Comparison of ENCODE assay signal across 28 cellular contexts in genomic region chr11:75262436-75262835, GRCh38. TPM values are rescaled to one million over a fixed set of nuclear protein-coding genes. Genes with fewer than 3 reads are reported as not detected.
DNase-seq lines count a peak whose midpoint lies in the region; ATAC-seq and FAIRE-seq lines count a peak whose summit lies in the region.
"Had no signal": no experiment of that assay in that cellular context is flagged by ENCODE, and none has a peak within 500 bp of the region (broad histone marks: within the 10 kb centered on the region; RNA-seq: fewer than 3 reads in every experiment).

No MANE protein-coding gene starts in this region.

- H4K20me1 ChIP-seq in BLaER1 treated with 17β-estradiol and CSF1 and Interleukin-3, amounts not matched to agents 10 nM and 100 nM, result peaks cover 0 to 61% (median 0%) of the 10 kb centered on the region in 11 experiments; a peak in 5 of 22 replicates

- peak overlapping the region in 4 of 7 donors; percentile 46 to 79 (median 68) for H3K27ac Mint-ChIP-seq in CD4-positive, alpha-beta memory T cell
- peak overlapping the region; percentile 87 to 90 for H3K27ac Mint-ChIP-seq in effector memory CD8-positive, alpha-beta T cell
- peak overlapping the region; percentile 64 to 78 for H3K27ac Mint-ChIP-seq in natural killer cell treated with Interleukin-12 subunit alpha and Interleukin-12 subunit beta and Interleukin-15 and Interleukin-18, amount 100 ng/mL, for 72 hours
- H3K27ac Mint-ChIP-seq: activated CD4-positive, alpha-beta T cell treated with anti-CD3 and anti-CD28 coated beads, Interleukin-2, amount 10 ng/mL, durations not matched to agents 24 days and 14 days; activated CD8-positive, alpha-beta memory T cell treated with anti-CD3 and anti-CD28 coated beads, Interleukin-2, amount 10 ng/mL, durations not matched to agents 7 days and 5 days; activated naive CD8-positive, alpha-beta T cell treated with anti-CD3 and anti-CD28 coated beads, Interleukin-2, amount 50 U/mL, for 24 hours; brain; GM23338; T-helper 2 cell treated with Interferon-gamma antibody and Interleukin-4, amounts not matched to agents 5 μg/mL and 100 μg/mL, for 36 hours had no signal

- CTCF ChIA-PET in CD4-positive, alpha-beta memory T cell (lab: Charles Lee; ENCODE audit: partially characterized antibody), result interaction anchor here (1.9 to 4.4 kb wide), 6 partner anchors 10 to 122 kb away, joined by 6 to 55 read pairs (median 14); no protein-coding TSS in a partner anchor

- peaks cover 6 to 26% (median 17%) of the 10 kb centered on the region in 11 experiments; a peak in 17 of 22 replicates for H3K36me3 ChIP-seq in BLaER1 treated with 17β-estradiol and CSF1 and Interleukin-3, amounts not matched to agents 10 nM and 100 nM
- H3K36me3 ChIP-seq in CD4-positive, alpha-beta memory T cell (ENCODE audit: insufficient read depth, low read length), result no peaks in the 10 kb centered on the region
- H3K36me3 ChIP-seq in HAP-1 (replicated peaks), result no peaks in the 10 kb centered on the region
- H3K36me3 ChIP-seq: prostate gland had no signal

- H3K4me3 Mint-ChIP-seq in CD4-positive, alpha-beta memory T cell, result no peak overlapping the region
- no peak overlapping the region for H3K4me3 Mint-ChIP-seq in effector memory CD8-positive, alpha-beta T cell
- no peak overlapping the region for H3K4me3 Mint-ChIP-seq in natural killer cell treated with Interleukin-12 subunit alpha and Interleukin-12 subunit beta and Interleukin-15 and Interleukin-18, amount 100 ng/mL, for 72 hours
- H3K4me3 Mint-ChIP-seq: activated CD4-positive, alpha-beta T cell treated with anti-CD3 and anti-CD28 coated beads, Interleukin-2, amount 10 ng/mL, durations not matched to agents 24 days and 14 days; activated CD8-positive, alpha-beta memory T cell treated with anti-CD3 and anti-CD28 coated beads, Interleukin-2, amount 10 ng/mL, durations not matched to agents 7 days and 5 days; activated naive CD8-positive, alpha-beta T cell treated with anti-CD3 and anti-CD28 coated beads, Interleukin-2, amount 50 U/mL, for 24 hours; brain; GM23338; T-helper 2 cell treated with Interferon-gamma antibody and Interleukin-4, amounts not matched to agents 5 μg/mL and 100 μg/mL, for 36 hours had no signal

- no peaks in the 10 kb centered on the region for H3K9me3 ChIP-seq in BLaER1 treated with 17β-estradiol and CSF1 and Interleukin-3, amounts not matched to agents 10 nM and 100 nM (replicated peaks in 1 of 11)
- H3K9me3 ChIP-seq in CD4-positive, alpha-beta memory T cell (ENCODE audit: control insufficient read depth in 1 of 2, low read length in 2 of 2), result no peaks in the 10 kb centered on the region
- H3K9me3 ChIP-seq in HAP-1, result no peaks in the 10 kb centered on the region
- H3K9me3 ChIP-seq: prostate gland had no signal

- H3K9me3 Mint-ChIP-seq in CD4-positive, alpha-beta memory T cell, result no peaks in the 10 kb centered on the region
- no peaks in the 10 kb centered on the region for H3K9me3 Mint-ChIP-seq in effector memory CD8-positive, alpha-beta T cell
- H3K9me3 Mint-ChIP-seq in natural killer cell treated with Interleukin-12 subunit alpha and Interleukin-12 subunit beta and Interleukin-15 and Interleukin-18, amount 100 ng/mL, for 72 hours, result no peaks in the 10 kb centered on the region
- H3K9me3 Mint-ChIP-seq: activated CD4-positive, alpha-beta T cell treated with anti-CD3 and anti-CD28 coated beads, Interleukin-2, amount 10 ng/mL, durations not matched to agents 24 days and 14 days; activated naive CD8-positive, alpha-beta T cell treated with anti-CD3 and anti-CD28 coated beads, Interleukin-2, amount 50 U/mL, for 24 hours; brain; GM23338; T-helper 2 cell treated with Interferon-gamma antibody and Interleukin-4, amounts not matched to agents 5 μg/mL and 100 μg/mL, for 36 hours had no signal

- in situ Hi-C loops in HAP-1 (cut with MboI; ENCODE audit: low sequenced_read_pairs), result no loop called here

- H3K4me1 Mint-ChIP-seq in CD4-positive, alpha-beta memory T cell, result peaks cover 26 to 60% (median 40%) of the 10 kb centered on the region in 4 donors
- H3K4me1 Mint-ChIP-seq in effector memory CD8-positive, alpha-beta T cell (ENCODE audit: low read depth in 2 of 2), result peaks cover 22 to 31% of the 10 kb centered on the region in 2 donors
- peaks cover 32 to 36% of the 10 kb centered on the region in 2 donors for H3K4me1 Mint-ChIP-seq in natural killer cell treated with Interleukin-12 subunit alpha and Interleukin-12 subunit beta and Interleukin-15 and Interleukin-18, amount 100 ng/mL, for 72 hours (ENCODE audit: low read depth in 2 of 2)
- H3K4me1 Mint-ChIP-seq: brain had no signal

- ATAC-seq in effector memory CD8-positive, alpha-beta T cell (replicated peaks), result no peak
- no peak for ATAC-seq in natural killer cell treated with Interleukin-12 subunit alpha and Interleukin-12 subunit beta and Interleukin-15 and Interleukin-18, amount 100 ng/mL, for 72 hours
- ATAC-seq: activated CD8-positive, alpha-beta memory T cell treated with anti-CD3 and anti-CD28 coated beads, Interleukin-2, amount 10 ng/mL, durations not matched to agents 7 days and 5 days; activated naive CD8-positive, alpha-beta T cell treated with anti-CD3 and anti-CD28 coated beads, Interleukin-2, amount 50 U/mL, for 24 hours; esophagus mucosa; foreskin keratinocyte had no signal

- H3K9ac ChIP-seq in BLaER1 treated with 17β-estradiol and CSF1 and Interleukin-3, amounts not matched to agents 10 nM and 100 nM, result peak overlapping the region in 2 of 11 experiments; percentile 6 to 37; a peak in 2 of 22 replicates
- H3K9ac ChIP-seq: KMS-11 had no signal

- no peak overlapping the region for H3K4me3 ChIP-seq in BLaER1 treated with 17β-estradiol and CSF1 and Interleukin-3, amounts not matched to agents 10 nM and 100 nM
- no peak overlapping the region for H3K4me3 ChIP-seq in CD4-positive, alpha-beta memory T cell (ENCODE audit: low read length in 2 of 2)
- no peak overlapping the region for H3K4me3 ChIP-seq in HAP-1
- H3K4me3 ChIP-seq: GM23338, prostate gland, SK-N-MC, skin epidermis had no signal

- peak overlapping the region in 7 of 11 experiments; percentile 65 to 96 (median 88); a peak in 11 of 22 replicates for H3K4me2 ChIP-seq in BLaER1 treated with 17β-estradiol and CSF1 and Interleukin-3, amounts not matched to agents 10 nM and 100 nM
- H3K4me2 ChIP-seq: GM23338, KMS-11 had no signal

- H3K36me3 Mint-ChIP-seq in CD4-positive, alpha-beta memory T cell, result peaks cover 11 to 13% of the 10 kb centered on the region in 2 donors
- no peaks in the 10 kb centered on the region for H3K36me3 Mint-ChIP-seq in effector memory CD8-positive, alpha-beta T cell (ENCODE audit: insufficient read depth)
- H3K36me3 Mint-ChIP-seq in natural killer cell treated with Interleukin-12 subunit alpha and Interleukin-12 subunit beta and Interleukin-15 and Interleukin-18, amount 100 ng/mL, for 72 hours, result no peaks in the 10 kb centered on the region
- H3K36me3 Mint-ChIP-seq: activated CD8-positive, alpha-beta memory T cell treated with anti-CD3 and anti-CD28 coated beads, Interleukin-2, amount 10 ng/mL, durations not matched to agents 7 days and 5 days; brain had no signal

- no peak for FAIRE-seq in HTR-8/SVneo (lab: Jason Lieb, UNC)

- H3K27ac ChIP-seq in BLaER1 treated with 17β-estradiol and CSF1 and Interleukin-3, amounts not matched to agents 10 nM and 100 nM, result peak overlapping the region in 6 of 11 experiments; percentile 18 to 90 (median 81); a peak in 10 of 22 replicates
- no peak overlapping the region for H3K27ac ChIP-seq in CD4-positive, alpha-beta memory T cell (ENCODE audit: low read depth, low read length)
- H3K27ac ChIP-seq: foreskin keratinocyte, KMS-11, prostate gland, SK-N-MC had no signal

- H3K27me3 Mint-ChIP-seq in CD4-positive, alpha-beta memory T cell, result no peaks in the 10 kb centered on the region
- H3K27me3 Mint-ChIP-seq in effector memory CD8-positive, alpha-beta T cell, result no peaks in the 10 kb centered on the region
- no peaks in the 10 kb centered on the region for H3K27me3 Mint-ChIP-seq in natural killer cell treated with Interleukin-12 subunit alpha and Interleukin-12 subunit beta and Interleukin-15 and Interleukin-18, amount 100 ng/mL, for 72 hours
- H3K27me3 Mint-ChIP-seq: activated naive CD8-positive, alpha-beta T cell treated with anti-CD3 and anti-CD28 coated beads, Interleukin-2, amount 50 U/mL, for 24 hours had no signal

- POLR2A ChIA-PET in CD4-positive, alpha-beta memory T cell (lab: Charles Lee; ENCODE audit: partially characterized antibody), result interaction anchor here (0.9 to 6.4 kb wide), 6 partner anchors 9 to 122 kb away, joined by 4 to 70 read pairs (median 5); no protein-coding TSS in a partner anchor

- no peak for DNase-seq in CD4-positive, alpha-beta memory T cell
- no peak for DNase-seq in effector memory CD8-positive, alpha-beta T cell
- no peak for DNase-seq in natural killer cell treated with Interleukin-12 subunit alpha and Interleukin-12 subunit beta and Interleukin-15 and Interleukin-18, amount 100 ng/mL, for 72 hours (ENCODE audit: low spot score)
- DNase-seq in NCI-H510A treated with DMSO at 0.1 percent for 48 hours (lab: John Stamatoyannopoulos, UW), result no peak
- DNase-seq in HTR-8/SVneo (ENCODE audit: insufficient read length, low spot score), result no peak
- no peak for DNase-seq in DMS53 (lab: John Stamatoyannopoulos, UW)
- DNase-seq in HAP-1 (ENCODE audit: low spot score in 2 of 2), result no peak
- DNase-seq: activated CD4-positive, alpha-beta T cell treated with anti-CD3 and anti-CD28 coated beads, Interleukin-2, amount 10 ng/mL, durations not matched to agents 24 days and 14 days; activated CD8-positive, alpha-beta memory T cell treated with anti-CD3 and anti-CD28 coated beads, Interleukin-2, amount 10 ng/mL, durations not matched to agents 7 days and 5 days; activated naive CD8-positive, alpha-beta T cell treated with anti-CD3 and anti-CD28 coated beads, Interleukin-2, amount 50 U/mL, for 24 hours; DMS79 treated with DMSO at 0.1 percent for 48 hours; effector memory CD4-positive, alpha-beta T cell; foreskin keratinocyte; midbrain; NCI-H526 treated with DMSO at 0.1 percent for 48 hours; trophoblast cell had no signal

- H3K27me3 ChIP-seq in BLaER1 treated with 17β-estradiol and CSF1 and Interleukin-3, amounts not matched to agents 10 nM and 100 nM, result no peaks in the 10 kb centered on the region
- no peaks in the 10 kb centered on the region for H3K27me3 ChIP-seq in CD4-positive, alpha-beta memory T cell (ENCODE audit: insufficient read depth, low read length)
- peaks cover 3% of the 10 kb centered on the region; the same call in 1 of the 2 replicates for H3K27me3 ChIP-seq in HAP-1 (ENCODE audit: low read depth)

- peaks cover 56 to 72% (median 66%) of the 10 kb centered on the region in 10 experiments for H3K4me1 ChIP-seq in BLaER1 treated with 17β-estradiol and CSF1 and Interleukin-3, amounts not matched to agents 10 nM and 100 nM
- peaks cover 39% of the 10 kb centered on the region for H3K4me1 ChIP-seq in CD4-positive, alpha-beta memory T cell (ENCODE audit: insufficient read depth, low read length)
- no peaks in the 10 kb centered on the region for H3K4me1 ChIP-seq in HAP-1
- H3K4me1 ChIP-seq: foreskin keratinocyte, prostate gland had no signal

- intact Hi-C loops in CD4-positive, alpha-beta memory T cell (cut with micrococcal nuclease), result no loop called here

RNA-seq across cellular contexts. Expression of gene TPBGL, which starts 21.9 kb away (rescaled TPM):
- total RNA-seq in CD4-positive, alpha-beta memory T cell, result under 1 TPM; 0.15 to 0.22 TPM
- under 1 TPM; 0.10 to 0.30 TPM for polyA plus RNA-seq in CD4-positive, alpha-beta memory T cell
- under 1 TPM; 0.14 to 0.43 TPM for total RNA-seq in natural killer cell treated with Interleukin-12 subunit alpha and Interleukin-12 subunit beta and Interleukin-15 and Interleukin-18, amount 100 ng/mL, for 72 hours
- total RNA-seq: esophagus mucosa, foreskin keratinocyte, liver, RPMI7951 had no signal
- polyA plus RNA-seq: neural cell had no signal
